15 cellular contexts compared by ENCODE assay signal in the genomic region with DNA sequence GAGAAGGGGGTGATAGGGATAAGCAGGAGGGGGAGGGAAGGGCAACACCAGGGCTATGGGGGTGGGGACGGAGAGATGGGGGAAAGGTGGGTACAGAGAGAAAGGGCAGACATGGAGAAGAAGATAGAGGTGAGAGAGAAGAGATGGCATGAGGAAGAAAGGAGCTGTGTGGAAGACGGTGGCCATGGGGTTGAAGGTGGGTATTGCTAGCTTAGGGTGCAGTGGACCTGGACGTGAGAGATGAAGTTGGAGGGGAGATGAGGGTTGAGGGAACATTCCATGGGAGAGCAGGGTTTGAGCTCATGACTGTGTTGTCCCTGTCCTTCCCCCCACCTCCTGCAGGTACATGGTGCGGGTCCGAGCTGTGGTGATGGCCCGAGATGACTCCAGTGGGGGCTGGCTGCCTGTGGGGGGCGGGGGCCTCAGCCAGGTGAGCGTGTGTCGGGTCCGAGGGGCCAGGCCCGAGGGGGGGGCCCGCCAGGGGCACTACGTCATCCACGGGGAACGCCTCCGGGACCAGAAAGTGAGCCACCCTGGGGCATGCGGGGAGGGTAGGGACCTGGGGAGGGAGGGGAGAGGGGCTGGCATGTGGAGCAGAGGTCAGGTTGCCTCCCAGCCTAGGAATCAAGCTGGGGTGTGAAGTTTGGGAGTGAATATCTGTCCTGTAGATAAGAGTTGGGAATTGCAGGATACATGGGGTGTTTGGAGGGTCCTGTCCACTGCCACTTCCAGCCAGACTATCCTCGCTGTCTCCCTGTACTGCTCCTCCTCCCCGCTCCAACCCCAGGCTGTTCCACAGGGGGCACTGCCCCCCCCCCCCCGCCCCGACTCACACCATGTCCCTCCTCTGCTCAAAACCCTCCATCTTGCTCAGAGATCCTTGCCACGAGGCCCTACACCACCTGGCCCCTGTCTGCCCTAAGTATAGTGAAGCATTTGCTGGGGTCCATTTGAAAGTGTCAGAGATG. TPM values are rescaled to one million over a fixed set of nuclear protein-coding genes. Genes with fewer than 3 reads are reported as not detected.
DNase-seq lines count a peak whose midpoint lies in the region; ATAC-seq, FAIRE-seq and TF ChIP-seq lines count a peak whose summit lies in the region.
"Had no signal": no experiment of that assay in that cellular context is flagged by ENCODE, and none has a peak within 500 bp of the region (broad histone marks: within the 10 kb centered on the region; RNA-seq: fewer than 3 reads in every experiment).

No MANE protein-coding gene starts in this region.

- CTCF ChIA-PET in MCF 10A (lab: Yijun Ruan, JAX) = interaction anchor here (0.6 to 1.8 kb wide), 2 partner anchors 13 to 32 kb away, joined by 3 to 10 read pairs; a partner anchor contains a TSS
- CTCF ChIA-PET in mammary epithelial cell (lab: Charles Lee; ENCODE audit: low non-redundant PET) = no interaction called here

- no peak for DNase-seq in MCF 10A (ENCODE audit: unreplicated experiment)
- DNase-seq in mammary epithelial cell = no peak
- DNase-seq in astrocyte of the spinal cord (ENCODE audit: low read depth, low spot score) = no peak
- DNase-seq in keratinocyte (ENCODE audit: low read depth, low spot score) = no peak
- no peak for DNase-seq in urothelium cell line (ENCODE audit: low spot score)
- no peak for DNase-seq in NCI-H2107 (lab: John Stamatoyannopoulos, UW)
- DNase-seq in globus pallidus (ENCODE audit: low spot score) = no peak
- DNase-seq: GF-D8, uterus had no signal

- H3K9me1 ChIP-seq in keratinocyte (ENCODE audit: control insufficient read depth, extremely low read depth, insufficient read depth, low read length) = peaks cover 2% of the 10 kb centered on the region

- H2AFZ ChIP-seq in mammary epithelial cell (ENCODE audit: low read depth, low read length) = no peak overlapping the region
- H2AFZ ChIP-seq in keratinocyte (ENCODE audit: control insufficient read depth, low read length) = no peak overlapping the region

- in situ Hi-C loops in mammary epithelial cell (cut with MboI; ENCODE audit: low sequenced_read_pairs in 2 of 2) = no loop called here
- in situ Hi-C loops in astrocyte of the spinal cord (cut with HindIII; ENCODE audit: low sequenced_read_pairs) = no loop called here

- no peaks in the 10 kb centered on the region for H3K27me3 ChIP-seq in mammary epithelial cell (ENCODE audit: insufficient read depth, low read length)
- H3K27me3 ChIP-seq in keratinocyte (ENCODE audit: control insufficient read depth, extremely low read depth, insufficient read depth, low read length) = no peaks in the 10 kb centered on the region
- H3K27me3 ChIP-seq: uterus had no signal

- peaks cover 11% of the 10 kb centered on the region for H3K36me3 Mint-ChIP-seq in MCF 10A (ENCODE audit: insufficient read depth, unreplicated experiment)

- intact Hi-C loops in MCF 10A (cut with micrococcal nuclease) = loop anchor here (1.0 to 2.0 kb wide), 2 partner anchors 12 to 53 kb away; no protein-coding TSS in a partner anchor
- intact Hi-C loops in mammary epithelial cell (cut with micrococcal nuclease) = loop anchor here (2.0 kb wide), 2 partner anchors 27 to 147 kb away; no protein-coding TSS in a partner anchor

- no peak for ATAC-seq in GM18868 (IDR thresholded peaks at IDR 0.05; ENCODE audit: unreplicated experiment)
- ATAC-seq: activated CD4-positive, CD25-positive, alpha-beta regulatory T cell treated with anti-CD3 and anti-CD28 coated beads, Interleukin-2, amount 50 U/mL, for 24 hours had no signal

- H3K9me3 ChIP-seq in mammary epithelial cell (replicated peaks; ENCODE audit: insufficient read depth, low read length) (no peaks in the 10 kb centered on the region), keratinocyte (ENCODE audit: control insufficient read depth, low read depth, low read length) (no peaks in the 10 kb centered on the region)
- H3K9me3 ChIP-seq: uterus had no signal

- H3K4me2 ChIP-seq in mammary epithelial cell (ENCODE audit: insufficient read depth, low read depth, low read length) = no peak overlapping the region
- H3K4me2 ChIP-seq in keratinocyte (ENCODE audit: control insufficient read depth, extremely low read depth, insufficient read depth, low read depth, low read length) = peak overlapping the region; percentile 22

- H3K4me1 Mint-ChIP-seq in MCF 10A (ENCODE audit: insufficient read depth, unreplicated experiment) = peaks cover 16% of the 10 kb centered on the region

- H3K9me3 Mint-ChIP-seq in MCF 10A (ENCODE audit: unreplicated experiment) = no peaks in the 10 kb centered on the region

- H3K27ac ChIP-seq in mammary epithelial cell (ENCODE audit: insufficient read depth, low read depth, low read length) (no peak overlapping the region), keratinocyte (ENCODE audit: control insufficient read depth, insufficient read depth, low read length) (no peak overlapping the region)

- WGBS in mammary epithelial cell (ENCODE audit: low coverage, missing lambda C conversion rate) = 100% methylated on average over 6 of the region's 22 CpGs

- no peaks in the 10 kb centered on the region for H3K27me3 Mint-ChIP-seq in MCF 10A (ENCODE audit: insufficient read depth, unreplicated experiment)

- H3K4me1 ChIP-seq in mammary epithelial cell (ENCODE audit: insufficient read depth, low read length) = peaks cover 24% of the 10 kb centered on the region
- H3K4me1 ChIP-seq in keratinocyte (ENCODE audit: control insufficient read depth, extremely low read depth, insufficient read depth, low read length) = peaks cover 16% of the 10 kb centered on the region

- no peak for FAIRE-seq in keratinocyte (lab: Jason Lieb, UNC)
- peak; percentile 83 for FAIRE-seq in urothelium cell line (lab: Jason Lieb, UNC)
- FAIRE-seq: endometrium had no signal

- no peak overlapping the region for H3K27ac Mint-ChIP-seq in MCF 10A (ENCODE audit: low read depth, unreplicated experiment)
- H3K27ac Mint-ChIP-seq: activated naive CD8-positive, alpha-beta T cell had no signal

- no TSS peak for BruUV-seq in MCF 10A (replicated peaks; lab: Mats Ljungman, UMichigan)
- BruUV-seq in mammary epithelial cell (replicated peaks; lab: Mats Ljungman, UMichigan) = no TSS peak

- dilution Hi-C loops in mammary epithelial cell (cut with HindIII; ENCODE audit: low sequenced_read_pairs) (no loop called here), keratinocyte (cut with MboI; ENCODE audit: extremely low pct_ligation_motif_present, low sequenced_read_pairs) (no loop called here)

- peak overlapping the region; percentile 86 for H3K4me3 Mint-ChIP-seq in MCF 10A (ENCODE audit: unreplicated experiment)

- no peak overlapping the region for H3K9ac ChIP-seq in mammary epithelial cell (ENCODE audit: insufficient read depth, low read length)
- H3K9ac ChIP-seq in keratinocyte (ENCODE audit: control insufficient read depth, extremely low read depth, insufficient read depth, low read length) = no peak overlapping the region

- H4K20me1 ChIP-seq in mammary epithelial cell (ENCODE audit: insufficient read depth, low read length) (peaks cover 2% of the 10 kb centered on the region), keratinocyte (ENCODE audit: control insufficient read depth, extremely low read depth, insufficient read depth, low read length) (no peaks in the 10 kb centered on the region)

- POLR2A ChIA-PET in MCF 10A (lab: Yijun Ruan, JAX) = interaction anchor here (0.6 to 4.0 kb wide), 3 partner anchors 9 to 190 kb away, joined by 3 to 46 read pairs (median 5); a partner anchor contains a TSS

- H3K4me3 ChIP-seq in mammary epithelial cell (replicated peaks in 1 of 3; ENCODE audit: insufficient read depth in 1 of 3, low read depth in 2 of 3, low read length in 3 of 3) (no peak overlapping the region), astrocyte of the spinal cord (ENCODE audit: low read depth, low read length) (peak overlapping the region; percentile 82), keratinocyte (ENCODE audit: control insufficient read depth in 2 of 3, extremely low read depth in 1 of 3, insufficient read depth in 2 of 3, low read depth in 1 of 3, low read length in 3 of 3) (peak overlapping the region in 2 of 3 experiments; percentile 35 to 67)

- H3K79me2 ChIP-seq in mammary epithelial cell (ENCODE audit: insufficient read depth, low read length) (no peaks in the 10 kb centered on the region), keratinocyte (ENCODE audit: control insufficient read depth, insufficient read depth, low read length) (peaks cover 4% of the 10 kb centered on the region)

- TF ChIP-seq CTCF in MCF 10A (IDR thresholded peaks at IDR 0.05; ENCODE audit: unreplicated experiment) (no peak), mammary epithelial cell (conservative IDR thresholded peaks at IDR 0.05 in 1 of 2, IDR thresholded peaks at IDR 0.05 in 1 of 2; ENCODE audit: extremely low read depth in 1 of 2, insufficient read depth in 1 of 2, low read depth in 1 of 2, low read length in 2 of 2) (no peak), astrocyte of the spinal cord (IDR thresholded peaks at IDR 0.05; ENCODE audit: low read depth, low read length) (no peak), keratinocyte (optimal IDR thresholded peaks at IDR 0.05 in 1 of 3, IDR thresholded peaks at IDR 0.05 in 1 of 3, conservative IDR thresholded peaks at IDR 0.05 in 1 of 3; ENCODE audit: extremely low read depth in 1 of 3, insufficient read depth in 2 of 3, low read length in 3 of 3) (no peak)

- H3K36me3 ChIP-seq in mammary epithelial cell (ENCODE audit: insufficient read depth, low read length) = no peaks in the 10 kb centered on the region
- peaks cover 4 to 5% of the 10 kb centered on the region in 2 experiments for H3K36me3 ChIP-seq in keratinocyte (ENCODE audit: control insufficient read depth in 2 of 2, extremely low read depth in 1 of 2, insufficient read depth in 2 of 2, low read length in 2 of 2)
- H3K36me3 ChIP-seq: uterus had no signal

RNA-seq across cellular contexts. Expression of a gene that starts 1.7 kb away (rescaled TPM):
- total RNA-seq in MCF 10A (2022) (5.6 and 9.0 TPM in 2 replicates), mammary epithelial cell (1 to 10 TPM in 1 of 2 donors, under 1 TPM in 1; 0.83 to 6.1 TPM)
- polyA plus RNA-seq in mammary epithelial cell (0.43 TPM), keratinocyte (2.0 to 2.6 TPM (median 2.1 TPM) in 3 replicates)
- polyA minus RNA-seq in mammary epithelial cell (0.36 TPM), keratinocyte (1.4 to 6.3 TPM (median 2.3 TPM) in 3 replicates)
- polyA plus RNA-seq in keratinocyte (2011; ENCODE audit: low read depth) = 0.29 TPM
- 2.2 and 2.4 TPM in 2 replicates for polyA plus RNA-seq in keratinocyte (2011; cell fraction: cytosol; rRNA removed)
- polyA plus RNA-seq in keratinocyte (2011; cell fraction: nucleus; rRNA removed) = 9.5 and 11.3 TPM in 2 replicates
- polyA plus RNA-seq in keratinocyte (2012; ENCODE audit: low replicate concordance) = 1.7 and 3.0 TPM in 2 replicates
- polyA minus RNA-seq in keratinocyte (2011; cell fraction: cytosol; rRNA and poly(A)+ RNA removed) = 3.1 TPM
- polyA minus RNA-seq in keratinocyte (2011; cell fraction: nucleus; rRNA and poly(A)+ RNA removed) = 3.4 and 3.7 TPM in 2 replicates

RNA-seq across cellular contexts. Expression of a gene that starts 2.4 kb away (rescaled TPM):
- total RNA-seq in MCF 10A (2022) = 0.27 and 1.4 TPM in 2 replicates
- total RNA-seq in mammary epithelial cell = under 1 TPM; 0.17 to 0.68 TPM
- polyA plus RNA-seq in mammary epithelial cell = not detected
- not detected for polyA minus RNA-seq in mammary epithelial cell
- 0.07 to 0.22 TPM in 2 of 3 replicates, not detected in the other for polyA plus RNA-seq in keratinocyte
- not detected for polyA plus RNA-seq in keratinocyte (2011; ENCODE audit: low read depth)
- 0.02 and 0.45 TPM in 2 replicates for polyA plus RNA-seq in keratinocyte (2011; cell fraction: cytosol; rRNA removed)
- 0.10 and 0.19 TPM in 2 replicates for polyA plus RNA-seq in keratinocyte (2011; cell fraction: nucleus; rRNA removed)
- 0.74 and 1.1 TPM in 2 replicates for polyA plus RNA-seq in keratinocyte (2012; ENCODE audit: low replicate concordance)
- polyA minus RNA-seq in keratinocyte = not detected in 3 replicates
- not detected for polyA minus RNA-seq in keratinocyte (2011; cell fraction: cytosol; rRNA and poly(A)+ RNA removed)
- polyA minus RNA-seq in keratinocyte (2011; cell fraction: nucleus; rRNA and poly(A)+ RNA removed) = not detected in 2 replicates

RNA-seq across cellular contexts. Expression of a gene that starts 12.7 kb away (rescaled TPM):
- total RNA-seq in MCF 10A (2022) (18.8 and 19.9 TPM in 2 replicates), mammary epithelial cell (10 to 100 TPM; 10.5 to 14.9 TPM)
- polyA plus RNA-seq in mammary epithelial cell (9.2 TPM), keratinocyte (4.5 to 9.5 TPM (median 5.8 TPM) in 3 replicates)
- polyA minus RNA-seq in mammary epithelial cell (19.3 TPM), keratinocyte (2.3 to 6.9 TPM (median 4.2 TPM) in 3 replicates)
- 2.0 TPM for polyA plus RNA-seq in keratinocyte (2011; ENCODE audit: low read depth)
- polyA plus RNA-seq in keratinocyte (2011; cell fraction: cytosol; rRNA removed) = 2.7 and 8.1 TPM in 2 replicates
- polyA plus RNA-seq in keratinocyte (2011; cell fraction: nucleus; rRNA removed) = 9.7 and 12.4 TPM in 2 replicates
- polyA plus RNA-seq in keratinocyte (2012; ENCODE audit: low replicate concordance) = 8.2 and 10.2 TPM in 2 replicates
- polyA minus RNA-seq in keratinocyte (2011; cell fraction: cytosol; rRNA and poly(A)+ RNA removed) = 9.0 TPM
- 1.5 and 3.4 TPM in 2 replicates for polyA minus RNA-seq in keratinocyte (2011; cell fraction: nucleus; rRNA and poly(A)+ RNA removed)

RNA-seq across cellular contexts. Expression of a gene that starts 15.9 kb away (rescaled TPM):
- 289 and 311 TPM in 2 replicates for total RNA-seq in MCF 10A (2022)
- total RNA-seq in mammary epithelial cell = 100 to 1,000 TPM; 247 to 401 TPM
- polyA plus RNA-seq in mammary epithelial cell = 458 TPM
- 202 TPM for polyA minus RNA-seq in mammary epithelial cell
- 346 to 528 TPM (median 350 TPM) in 3 replicates for polyA plus RNA-seq in keratinocyte
- polyA plus RNA-seq in keratinocyte (2011; ENCODE audit: low read depth) = 76.8 TPM
- 357 and 365 TPM in 2 replicates for polyA plus RNA-seq in keratinocyte (2011; cell fraction: cytosol; rRNA removed)
- polyA plus RNA-seq in keratinocyte (2011; cell fraction: nucleus; rRNA removed) = 215 and 228 TPM in 2 replicates
- 250 and 304 TPM in 2 replicates for polyA plus RNA-seq in keratinocyte (2012; ENCODE audit: low replicate concordance)
- 251 to 377 TPM (median 251 TPM) in 3 replicates for polyA minus RNA-seq in keratinocyte
- polyA minus RNA-seq in keratinocyte (2011; cell fraction: cytosol; rRNA and poly(A)+ RNA removed) = 190 TPM
- 80.1 and 90.7 TPM in 2 replicates for polyA minus RNA-seq in keratinocyte (2011; cell fraction: nucleus; rRNA and poly(A)+ RNA removed)

RNA-seq across cellular contexts. Expression of a gene that starts 35.8 kb away (rescaled TPM):
- not detected in 2 replicates for total RNA-seq in MCF 10A (2022)
- not detected for total RNA-seq in mammary epithelial cell
- not detected for polyA plus RNA-seq in mammary epithelial cell
- not detected for polyA minus RNA-seq in mammary epithelial cell
- not detected in 3 replicates for polyA plus RNA-seq in keratinocyte
- polyA plus RNA-seq in keratinocyte (2011; ENCODE audit: low read depth) = not detected
- not detected in 2 replicates for polyA plus RNA-seq in keratinocyte (2011; cell fraction: cytosol; rRNA removed)
- not detected in 2 replicates for polyA plus RNA-seq in keratinocyte (2011; cell fraction: nucleus; rRNA removed)
- polyA plus RNA-seq in keratinocyte (2012; ENCODE audit: low replicate concordance) = 0.17 TPM in 1 of 2 replicates, not detected in the other
- polyA minus RNA-seq in keratinocyte = not detected in 3 replicates
- not detected for polyA minus RNA-seq in keratinocyte (2011; cell fraction: cytosol; rRNA and poly(A)+ RNA removed)
- polyA minus RNA-seq in keratinocyte (2011; cell fraction: nucleus; rRNA and poly(A)+ RNA removed) = not detected in 2 replicates
- total RNA-seq: LHCN-M2, pulmonary artery endothelial cell had no signal

Comparison
In these comparisons a context has a peak if more than half of its experiments do, and no peak if none do; other contexts are left out.
1. H3K4me3 ChIP-seq: peak in astrocyte of the spinal cord (single experiment) and keratinocyte (2 of 3); none in mammary epithelial cell (0 of 3).